ENCODE assay signal across 11 cellular contexts in the genomic region with DNA sequence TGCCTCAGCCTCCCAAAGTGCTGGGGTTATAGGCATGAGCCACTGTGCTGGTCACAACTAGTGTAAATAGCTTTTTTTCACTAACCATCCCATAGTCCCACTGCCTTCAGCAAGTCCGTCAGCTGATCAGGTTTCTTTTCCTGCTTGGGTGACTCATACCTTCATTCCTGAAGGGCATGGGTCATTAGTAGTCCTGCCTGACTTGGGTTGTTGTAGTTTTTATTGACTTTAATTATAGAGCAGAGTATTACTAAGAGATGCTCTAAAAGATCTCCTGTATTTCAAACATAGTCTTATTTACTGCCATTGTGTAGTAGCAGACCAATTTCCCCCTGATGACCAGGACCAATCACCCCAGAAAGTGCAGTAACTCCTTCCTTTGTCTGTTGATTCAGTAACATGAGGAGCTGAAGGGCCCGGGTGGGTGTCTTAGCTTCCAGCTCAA. TPM values are rescaled to one million over a fixed set of nuclear protein-coding genes. Genes with fewer than 3 reads are reported as not detected.
DNase-seq lines count a peak whose midpoint lies in the region; ATAC-seq, FAIRE-seq and TF ChIP-seq lines count a peak whose summit lies in the region.
"Had no signal": no experiment of that assay in that cellular context is flagged by ENCODE, and none has a peak within 500 bp of the region (broad histone marks: within the 10 kb centered on the region; RNA-seq: fewer than 3 reads in every experiment).

No MANE protein-coding gene starts in this region.

- no TSS peak for BruUV-seq in K562 (replicated peaks; lab: Mats Ljungman, UMichigan)

- TF ChIP-seq CTCF in K562 (IDR thresholded peaks at IDR 0.05 in 2 of 3, conservative IDR thresholded peaks at IDR 0.05 in 1 of 3; ENCODE audit: insufficient read depth in 2 of 3, low read depth in 1 of 3, low read length in 3 of 3) = no peak
- no peak for TF ChIP-seq CTCF in keratinocyte (optimal IDR thresholded peaks at IDR 0.05 in 1 of 3, IDR thresholded peaks at IDR 0.05 in 1 of 3, conservative IDR thresholded peaks at IDR 0.05 in 1 of 3; ENCODE audit: extremely low read depth in 1 of 3, insufficient read depth in 2 of 3, low read length in 3 of 3)

- H3K27ac ChIP-seq in K562 (ENCODE audit: extremely low read depth, low read depth, low read length) (no peak overlapping the region), keratinocyte (ENCODE audit: control insufficient read depth, insufficient read depth, low read length) (no peak overlapping the region)

- H3K9ac ChIP-seq in K562 (ENCODE audit: insufficient read depth in 1 of 2, low read depth in 2 of 2, low read length in 2 of 2) (no peak overlapping the region), keratinocyte (ENCODE audit: control insufficient read depth, extremely low read depth, insufficient read depth, low read length) (no peak overlapping the region)

- WGBS in K562 (ENCODE audit: insufficient coverage, low coverage, missing lambda C conversion rate) = 0% methylated on average over 2 of the region's 2 CpGs

- no peaks in the 10 kb centered on the region for H3K79me2 ChIP-seq in K562 (ENCODE audit: control insufficient read depth, insufficient read depth, low read length)
- no peaks in the 10 kb centered on the region for H3K79me2 ChIP-seq in keratinocyte (ENCODE audit: control insufficient read depth, insufficient read depth, low read length)

- CTCF ChIA-PET in K562 (lab: Yijun Ruan, JAX; ENCODE audit: low intra/inter-chr PET ratio) = no interaction called here

- H3K36me3 ChIP-seq in K562 (ENCODE audit: control insufficient read depth, insufficient read depth, low read length) = no peaks in the 10 kb centered on the region
- no peaks in the 10 kb centered on the region for H3K36me3 ChIP-seq in keratinocyte (ENCODE audit: control insufficient read depth in 2 of 2, extremely low read depth in 1 of 2, insufficient read depth in 2 of 2, low read length in 2 of 2)
- H3K36me3 ChIP-seq: BE2C had no signal

- no peak for TF ChIP-seq RAD21 in K562 (CRISPR knock-in tag; conservative IDR thresholded peaks at IDR 0.05 in 1 of 2, IDR thresholded peaks at IDR 0.05 in 1 of 2)

- no peak for TF ChIP-seq POLR2A in K562 (conservative IDR thresholded peaks at IDR 0.05)

- DNase-seq in ACHN (peak; percentile 69), HT1080 (ENCODE audit: low read depth) (peak; percentile 91), K562 (ENCODE audit: extremely low read depth in 1 of 4, low spot score in 3 of 4) (no peak), keratinocyte (ENCODE audit: low read depth, low spot score) (peak; percentile 40)
- no peak for DNase-seq in activated naive CD4-positive, alpha-beta T cell treated with Interleukin-2 at 50 U/mL for 16 hours
- DNase-seq in activated effector memory CD4-positive, alpha-beta T cell treated with anti-CD3 and anti-CD28 coated beads, Interleukin-2, amount 50 U/mL, for 16 hours = no peak
- DNase-seq: BE2C, erythroblast, NCI-H1092 had no signal

- POLR2A ChIA-PET in K562 (lab: Yijun Ruan, JAX) = interaction anchor here (0.6 kb wide), 1 partner anchor 79 kb away, joined by 3 read pairs; no protein-coding TSS in a partner anchor

- H3K4me1 ChIP-seq in K562 (replicated peaks in 1 of 2; ENCODE audit: control insufficient read depth in 2 of 2, insufficient read depth in 2 of 2, low read length in 2 of 2) = no peaks in the 10 kb centered on the region
- H3K4me1 ChIP-seq in keratinocyte (ENCODE audit: control insufficient read depth, extremely low read depth, insufficient read depth, low read length) = peaks cover 18% of the 10 kb centered on the region
- H3K4me1 ChIP-seq: BE2C had no signal

- no peak for ATAC-seq in K562
- ATAC-seq in HG03025 (IDR thresholded peaks at IDR 0.05; ENCODE audit: low FRiP score, unreplicated experiment) = no peak
- ATAC-seq in GM21717 (IDR thresholded peaks at IDR 0.05; ENCODE audit: unreplicated experiment) = no peak

- H4K20me1 ChIP-seq in K562 (replicated peaks; ENCODE audit: control insufficient read depth, insufficient read depth, low read length) (no peaks in the 10 kb centered on the region), keratinocyte (ENCODE audit: control insufficient read depth, extremely low read depth, insufficient read depth, low read length) (no peaks in the 10 kb centered on the region)

- H3K4me2 ChIP-seq in K562 (ENCODE audit: insufficient read depth, low read length) = no peak overlapping the region
- peak overlapping the region; percentile 62 for H3K4me2 ChIP-seq in keratinocyte (ENCODE audit: control insufficient read depth, extremely low read depth, insufficient read depth, low read depth, low read length)

- H3K4me3 ChIP-seq in K562 (no peak overlapping the region), keratinocyte (ENCODE audit: control insufficient read depth in 2 of 3, extremely low read depth in 1 of 3, insufficient read depth in 2 of 3, low read depth in 1 of 3, low read length in 3 of 3) (no peak overlapping the region)

- in situ Hi-C loops in ACHN (cut with HindIII; ENCODE audit: low pct_ligation_motif_present, low pct_unique_long_range_greater_than_20kb, low sequenced_read_pairs) = no loop called here
- in situ Hi-C loops in K562 (cut with MboI) = no loop called here

- H3K9me3 ChIP-seq in K562 (replicated peaks; ENCODE audit: control insufficient read depth, insufficient read depth, low read depth, low read length) (no peaks in the 10 kb centered on the region), keratinocyte (ENCODE audit: control insufficient read depth, low read depth, low read length) (peaks cover 2% of the 10 kb centered on the region)
- H3K9me3 ChIP-seq: BE2C had no signal

- no peak for TF ChIP-seq EP300 in K562 (IDR thresholded peaks at IDR 0.05; ENCODE audit: low read length)

- H3K9me1 ChIP-seq in K562 (ENCODE audit: control insufficient read depth, insufficient read depth, low read length) = no peaks in the 10 kb centered on the region
- no peaks in the 10 kb centered on the region for H3K9me1 ChIP-seq in keratinocyte (ENCODE audit: control insufficient read depth, extremely low read depth, insufficient read depth, low read length)

- no peak overlapping the region for H2AFZ ChIP-seq in K562 (ENCODE audit: low read depth, low read length)
- H2AFZ ChIP-seq in keratinocyte (ENCODE audit: control insufficient read depth, low read length) = no peak overlapping the region

- dilution Hi-C loops in keratinocyte (cut with MboI; ENCODE audit: extremely low pct_ligation_motif_present, low sequenced_read_pairs) = loop anchor here (25.0 kb wide), 1 partner anchor 91 kb away; no protein-coding TSS in a partner anchor

- H3K27me3 ChIP-seq in K562 (ENCODE audit: control insufficient read depth in 2 of 2, insufficient read depth in 2 of 2, low read length in 2 of 2) (peaks cover 5 to 7% of the 10 kb centered on the region in 2 experiments; a peak in 2 of 5 replicates), keratinocyte (ENCODE audit: control insufficient read depth, extremely low read depth, insufficient read depth, low read length) (peaks cover 14% of the 10 kb centered on the region)

- intact Hi-C loops in K562 (cut with micrococcal nuclease) = no loop called here

- no peak for FAIRE-seq in K562 (lab: Jason Lieb, UNC)
- peak; percentile 97 for FAIRE-seq in keratinocyte (lab: Jason Lieb, UNC)

TF ChIP-seq in K562, 482 proteins besides CTCF, POLR2A, EP300 and RAD21 (continues in another document):
- no peak for TF ChIP-seq BDP1 (IDR thresholded peaks at IDR 0.05; ENCODE audit: insufficient read depth, insufficient read length)
- no peak for TF ChIP-seq TEAD2 (tag; IDR thresholded peaks at IDR 0.05)

RNA-seq across cellular contexts. Expression of a gene that starts 25.8 kb away (rescaled TPM):
- 18.8 and 23.1 TPM in 2 replicates for total RNA-seq in HT1080 (2014; rRNA removed; shearing (Covaris generic))
- 24.2 and 43.0 TPM in 2 replicates for polyA plus RNA-seq in HT1080 (2015; cell fraction: cytosol; rRNA removed)
- polyA plus RNA-seq in HT1080 (2015; cell fraction: nucleus; rRNA removed) = 36.8 and 57.0 TPM in 2 replicates
- total RNA-seq in K562 (2011; cell fraction: chromatin; rRNA removed; ENCODE audit: low replicate concordance) = 1.8 and 3.2 TPM in 2 replicates
- 2.8 and 4.5 TPM in 2 replicates for total RNA-seq in K562 (2011; cell fraction: nucleolus; rRNA removed)
- 2.6 and 5.0 TPM in 2 replicates for total RNA-seq in K562 (2011; cell fraction: nucleoplasm; rRNA removed)
- total RNA-seq in K562 (2014; rRNA removed) = 1.7 and 2.4 TPM in 2 replicates
- total RNA-seq in K562 (2014; rRNA removed; fragmentation: Illumina TruSeq; extraction: Trizol) = 0.36 and 0.51 TPM in 2 replicates
- total RNA-seq in K562 (2015; rRNA removed; fragmentation: Illumina TruSeq; extraction: Trizol) = 0.57 and 1.0 TPM in 2 replicates
- 4.9 and 5.3 TPM in 2 replicates for total RNA-seq in K562 (2021)
- polyA plus RNA-seq in K562 (2011; rRNA removed) = 0.83 and 1.7 TPM in 2 replicates
- 0.47 and 1.8 TPM in 2 replicates for polyA plus RNA-seq in K562 (2011; cell fraction: cytosol; rRNA removed)
- 1.7 and 6.2 TPM in 2 replicates for polyA plus RNA-seq in K562 (2011; cell fraction: nucleus; rRNA removed)
- polyA plus RNA-seq in K562 (2012) = 2.6 and 4.8 TPM in 2 replicates
- polyA plus RNA-seq in K562 (2014; fragmentation: Illumina TruSeq; extraction: Trizol) = 1.1 and 1.2 TPM in 2 replicates
- under 1 TPM; 0.23 to 0.25 TPM for polyA plus RNA-seq in K562 (2014; fragmentation: Nextera tagmentation; extraction: Ambion mirVana)
- polyA plus RNA-seq in K562 (2014; rRNA removed) = 1.4 and 2.4 TPM in 2 replicates
- polyA minus RNA-seq in K562 (2011; rRNA and poly(A)+ RNA removed) = 0.42 and 0.51 TPM in 2 replicates
- polyA minus RNA-seq in K562 (2011; cell fraction: cytosol; rRNA and poly(A)+ RNA removed) = 2.6 and 6.4 TPM in 2 replicates
- polyA minus RNA-seq in K562 (2011; cell fraction: nucleus; rRNA and poly(A)+ RNA removed) = 0.40 and 0.56 TPM in 2 replicates
- polyA plus RNA-seq in keratinocyte = 329 to 536 TPM (median 330 TPM) in 3 replicates
- polyA plus RNA-seq in keratinocyte (2011; ENCODE audit: low read depth) = 213 TPM
- 190 and 303 TPM in 2 replicates for polyA plus RNA-seq in keratinocyte (2011; cell fraction: cytosol; rRNA removed)
- 535 and 639 TPM in 2 replicates for polyA plus RNA-seq in keratinocyte (2011; cell fraction: nucleus; rRNA removed)
- 227 and 406 TPM in 2 replicates for polyA plus RNA-seq in keratinocyte (2012; ENCODE audit: low replicate concordance)
- polyA minus RNA-seq in keratinocyte = 149 to 376 TPM (median 226 TPM) in 3 replicates
- polyA minus RNA-seq in keratinocyte (2011; cell fraction: cytosol; rRNA and poly(A)+ RNA removed) = 387 TPM
- 280 and 306 TPM in 2 replicates for polyA minus RNA-seq in keratinocyte (2011; cell fraction: nucleus; rRNA and poly(A)+ RNA removed)

Comparison
In these comparisons a context has a peak if more than half of its experiments do, and no peak if none do; other contexts are left out.
1. DNase-seq: peak in ACHN (single experiment), HT1080 (single experiment) and keratinocyte (single experiment); none in K562 (0 of 4), activated naive CD4-positive, alpha-beta T cell treated with Interleukin-2 at 50 U/mL for 16 hours (single experiment) and activated effector memory CD4-positive, alpha-beta T cell treated with anti-CD3 and anti-CD28 coated beads, Interleukin-2, amount 50 U/mL, for 16 hours (single experiment).